ENCODE assay signal across 19 cellular contexts in genomic region chr7:156014201-156014600, GRCh38.
DNase-seq lines count a peak whose midpoint lies in the region; ATAC-seq and TF ChIP-seq lines count a peak whose summit lies in the region.
"Had no signal": no experiment of that assay in that cellular context is flagged by ENCODE, and none has a peak within 500 bp of the region (broad histone marks: within the 10 kb centered on the region; RNA-seq: fewer than 3 reads in every experiment).

No MANE protein-coding gene starts in this region.

- H3K27ac Mint-ChIP-seq in activated CD4-positive, alpha-beta T cell treated with anti-CD3 and anti-CD28 coated beads for 36 hours = no peak overlapping the region
- no peak overlapping the region for H3K27ac Mint-ChIP-seq in endodermal cell
- no peak overlapping the region for H3K27ac Mint-ChIP-seq in GM23338

- no peak overlapping the region for H3K4me3 Mint-ChIP-seq in activated CD4-positive, alpha-beta T cell treated with anti-CD3 and anti-CD28 coated beads for 36 hours
- H3K4me3 Mint-ChIP-seq in endodermal cell (no peak overlapping the region), GM23338 (no peak overlapping the region)

- no peaks in the 10 kb centered on the region for H3K9me3 ChIP-seq in endodermal cell (ENCODE audit: control insufficient read depth, low read length)
- peaks cover 0 to 2% (median 0%) of the 10 kb centered on the region in 3 donors for H3K9me3 ChIP-seq in esophagus squamous epithelium
- H3K9me3 ChIP-seq: MG63 had no signal

- H3K36me3 Mint-ChIP-seq in activated CD4-positive, alpha-beta T cell treated with anti-CD3 and anti-CD28 coated beads for 36 hours (ENCODE audit: low read depth) = no peaks in the 10 kb centered on the region
- H3K36me3 Mint-ChIP-seq in endodermal cell (ENCODE audit: low read depth) (no peaks in the 10 kb centered on the region), GM23338 (ENCODE audit: low read depth) (no peaks in the 10 kb centered on the region; the same call in 2 of the 3 replicates)

- H3K4me1 ChIP-seq in endodermal cell (ENCODE audit: control insufficient read depth, insufficient read depth, low read length) (no peaks in the 10 kb centered on the region), esophagus squamous epithelium (no peaks in the 10 kb centered on the region), GM23338 (ENCODE audit: insufficient read depth) (no peaks in the 10 kb centered on the region)
- H3K4me1 ChIP-seq: BLaER1 had no signal

- H3K27me3 ChIP-seq in endodermal cell (ENCODE audit: control insufficient read depth, insufficient read depth, low read length, poor library complexity, severe bottlenecking) = no peaks in the 10 kb centered on the region
- H3K27me3 ChIP-seq in esophagus squamous epithelium = peaks cover 0 to 9% (median 0%) of the 10 kb centered on the region in 4 donors
- no peaks in the 10 kb centered on the region for H3K27me3 ChIP-seq in GM23338 (ENCODE audit: insufficient read depth)
- H3K27me3 ChIP-seq: BLaER1, MG63 had no signal

- H3K36me3 ChIP-seq in endodermal cell (ENCODE audit: control insufficient read depth, insufficient read depth, low read length) (no peaks in the 10 kb centered on the region), esophagus squamous epithelium (no peaks in the 10 kb centered on the region), GM23338 (ENCODE audit: insufficient read depth) (no peaks in the 10 kb centered on the region)
- H3K36me3 ChIP-seq: BLaER1, MG63 had no signal

- H3F3A ChIP-seq in GM23338 (replicated peaks; ENCODE audit: low read depth) = no peaks in the 10 kb centered on the region

- DNase-seq in activated CD4-positive, alpha-beta T cell treated with anti-CD3 and anti-CD28 coated beads for 36 hours = peak; percentile 36
- no peak for DNase-seq in activated CD4-positive, alpha-beta T cell treated with anti-CD3 and anti-CD28 coated beads for 4 hours
- DNase-seq in endodermal cell (peak; percentile 30), esophagus squamous epithelium (lab: John Stamatoyannopoulos, UW) (no peak), GM23338 (ENCODE audit: low spot score) (no peak)
- DNase-seq: DMS 273 treated with DMSO at 0.1 percent for 48 hours, MG63, NCI-H1105 treated with DMSO at 0.1 percent for 48 hours, NCI-H187 treated with DMSO at 0.1 percent for 48 hours, NCI-H446, NCI-H774 had no signal

- H3K4me1 Mint-ChIP-seq in activated CD4-positive, alpha-beta T cell treated with anti-CD3 and anti-CD28 coated beads for 36 hours = peaks cover 5% of the 10 kb centered on the region
- H3K4me1 Mint-ChIP-seq in endodermal cell = peaks cover 4% of the 10 kb centered on the region
- H3K4me1 Mint-ChIP-seq in GM23338 = peaks cover 6% of the 10 kb centered on the region; the same call in 2 of the 3 replicates

- peaks cover 3% of the 10 kb centered on the region for H3K27me3 Mint-ChIP-seq in activated CD4-positive, alpha-beta T cell treated with anti-CD3 and anti-CD28 coated beads for 36 hours
- H3K27me3 Mint-ChIP-seq in endodermal cell (ENCODE audit: insufficient read depth) = peaks cover 1% of the 10 kb centered on the region
- peaks cover 2% of the 10 kb centered on the region for H3K27me3 Mint-ChIP-seq in GM23338 (ENCODE audit: insufficient read depth, low read depth, poor library complexity)

- H3K27ac ChIP-seq in endodermal cell (ENCODE audit: low read depth, low read length) (no peak overlapping the region), esophagus squamous epithelium (no peak overlapping the region), GM23338 (ENCODE audit: low read depth) (no peak overlapping the region)
- H3K27ac ChIP-seq: 22Rv1, BLaER1 had no signal

- H2AFZ ChIP-seq in GM23338 = no peak overlapping the region

- CTCF ChIA-PET in activated CD4-positive, alpha-beta T cell treated with anti-CD3 and anti-CD28 coated beads for 36 hours (lab: Charles Lee) = interaction anchor here (1.4 kb wide), 1 partner anchor 16 kb away, joined by 3 read pairs; no protein-coding TSS in a partner anchor

- no peaks in the 10 kb centered on the region for H4K20me1 ChIP-seq in GM23338 (replicated peaks; ENCODE audit: insufficient read depth)
- H4K20me1 ChIP-seq: BLaER1 had no signal

- H3K9me2 ChIP-seq in GM23338 (ENCODE audit: insufficient read depth) = no peaks in the 10 kb centered on the region

- ATAC-seq in activated CD4-positive, alpha-beta T cell treated with anti-CD3 and anti-CD28 coated beads for 36 hours = peak; percentile 86
- peak; percentile 59 for ATAC-seq in GM18505 (IDR thresholded peaks at IDR 0.05; ENCODE audit: unreplicated experiment)
- ATAC-seq in HG03432 (IDR thresholded peaks at IDR 0.05; ENCODE audit: unreplicated experiment) = peak; percentile 51
- ATAC-seq in GM23338 = no peak
- no peak for ATAC-seq in GM21423 (IDR thresholded peaks at IDR 0.05; ENCODE audit: unreplicated experiment)
- ATAC-seq: HepG2, Panc1, Right ventricle myocardium inferior had no signal

- H3K9ac ChIP-seq in endodermal cell (ENCODE audit: extremely low read depth, low read length, poor library complexity, severe bottlenecking) = no peak overlapping the region
- H3K9ac ChIP-seq: BLaER1 had no signal

- no peak overlapping the region for H3K4me2 ChIP-seq in GM23338
- H3K4me2 ChIP-seq: BLaER1 had no signal

- no peak for TF ChIP-seq POLR2A in GM18505 (IDR thresholded peaks at IDR 0.05; ENCODE audit: borderline replicate concordance, extremely low read depth, insufficient read depth, insufficient read length)
- TF ChIP-seq POLR2A in esophagus squamous epithelium (IDR thresholded peaks at IDR 0.05) = no peak

- H3K79me2 ChIP-seq in GM23338 (replicated peaks; ENCODE audit: insufficient read depth) = no peaks in the 10 kb centered on the region

- no peak for TF ChIP-seq CTCF in endodermal cell (conservative IDR thresholded peaks at IDR 0.05)
- TF ChIP-seq CTCF in esophagus squamous epithelium (IDR thresholded peaks at IDR 0.05) = no peak
- TF ChIP-seq CTCF in GM23338 (conservative IDR thresholded peaks at IDR 0.05; ENCODE audit: low read depth in 2 of 2) = no peak

- intact Hi-C loops in activated CD4-positive, alpha-beta T cell treated with anti-CD3 and anti-CD28 coated beads for 36 hours (cut with DNase I, micrococcal nuclease) = no loop called here
- intact Hi-C loops in esophagus squamous epithelium (cut with DNase I) = no loop called here

- POLR2A ChIA-PET in activated CD4-positive, alpha-beta T cell treated with anti-CD3 and anti-CD28 coated beads for 36 hours (lab: Charles Lee) = no interaction called here

- peaks cover 10% of the 10 kb centered on the region for H3K9me3 Mint-ChIP-seq in activated CD4-positive, alpha-beta T cell treated with anti-CD3 and anti-CD28 coated beads for 36 hours (ENCODE audit: low read depth)
- H3K9me3 Mint-ChIP-seq in endodermal cell = peaks cover 4% of the 10 kb centered on the region
- H3K9me3 Mint-ChIP-seq in GM23338 = no peaks in the 10 kb centered on the region; the same call in 1 of the 3 replicates

- H3K4me3 ChIP-seq in endodermal cell (ENCODE audit: low read length) (no peak overlapping the region), esophagus squamous epithelium (no peak overlapping the region), GM23338 (no peak overlapping the region)
- H3K4me3 ChIP-seq: BLaER1, MG63 had no signal

TF ChIP-seq in GM23338, 12 proteins besides CTCF, POLR2A, EP300 and RAD21 (continues in another document):
- TF ChIP-seq STAT1 (IDR thresholded peaks at IDR 0.05; ENCODE audit: unreplicated experiment) (no peak), POLR2AphosphoS5 (IDR thresholded peaks at IDR 0.05; ENCODE audit: low read depth) (no peak), NANOG (IDR thresholded peaks at IDR 0.05; ENCODE audit: borderline replicate concordance) (no peak), JUNB (IDR thresholded peaks at IDR 0.05; ENCODE audit: unreplicated experiment) (no peak)

Comparison
In these comparisons a context has a peak if more than half of its experiments do, and no peak if none do; other contexts are left out.
1. DNase-seq: peak in activated CD4-positive, alpha-beta T cell treated with anti-CD3 and anti-CD28 coated beads for 36 hours (single experiment) and endodermal cell (single experiment); none in activated CD4-positive, alpha-beta T cell treated with anti-CD3 and anti-CD28 coated beads for 4 hours (0 of 2), esophagus squamous epithelium (single experiment) and GM23338 (single experiment).
2. ATAC-seq: peak in activated CD4-positive, alpha-beta T cell treated with anti-CD3 and anti-CD28 coated beads for 36 hours (single experiment), GM18505 (single experiment) and HG03432 (single experiment); none in GM23338 (single experiment) and GM21423 (single experiment).